22 cellular contexts compared by ENCODE assay signal in the genomic region with DNA sequence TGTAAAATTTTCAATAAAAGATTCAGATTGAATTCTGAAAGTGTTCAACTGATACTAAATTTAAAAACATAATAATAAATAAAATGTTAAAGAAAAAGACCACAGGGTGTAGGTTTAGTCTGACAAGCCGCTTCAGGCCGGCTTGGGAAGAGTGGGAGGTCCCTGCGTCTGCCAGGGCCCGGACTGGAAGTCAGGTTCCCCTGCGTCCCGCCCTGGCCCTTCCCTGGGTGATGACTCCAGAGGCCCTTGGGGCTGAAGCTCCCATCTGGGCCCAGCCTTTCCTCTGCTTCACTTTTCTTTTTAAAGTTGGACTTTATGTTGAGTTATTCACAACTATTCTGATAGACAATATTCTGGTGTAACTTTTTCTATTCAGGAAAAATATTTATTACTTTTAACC.
"Had no signal": no experiment of that assay in that cellular context is flagged by ENCODE, and none has a peak within 500 bp of the region (broad histone marks: within the 10 kb centered on the region; RNA-seq: fewer than 3 reads in every experiment).

No MANE protein-coding gene starts in this region.

- H3K4me3 ChIP-seq: dorsolateral prefrontal cortex, left lung, lung, prostate gland, right lobe of liver, spleen, transverse colon had no signal

- DNase-seq: cortex of kidney; dorsolateral prefrontal cortex; effector CD8-positive, alpha-beta T cell; immature natural killer cell; left lung; mesendoderm; naive B cell; occipital lobe; right lobe of liver; spleen; stimulated activated CD4-positive, alpha-beta T cell treated with anti-CD3 and anti-CD28 coated beads, Interleukin-15, amount 100 ng/mL, for 24 hours; stimulated activated CD4-positive, alpha-beta T cell treated with anti-CD3 and anti-CD28 coated beads, Interleukin-1b, Interleukin-23, amount 100 ng/mL, for 48 hours; stimulated activated CD4-positive, alpha-beta T cell treated with anti-CD3 and anti-CD28 coated beads, Interleukin-4, amount 100 ng/mL, for 24 hours; substantia nigra; transverse colon had no signal

- H3K27me3 ChIP-seq: right lobe of liver, transverse colon had no signal

- H3K4me3 Mint-ChIP-seq: immature natural killer cell; naive B cell; nephron; stimulated activated memory B cell treated with anti-CD40 and anti-IgM and Interleukin-4, amounts not matched to agents 10 μg/mL and 1 μg/mL and 100 μg/mL, for 72 hours; stimulated activated naive CD8-positive, alpha-beta T cell treated with anti-CD3 and anti-CD28 coated beads, Interleukin-15, Interleukin-2, amounts not matched to agents 100 ng/mL and 50 ng/mL, for 24 hours had no signal

- H3K36me3 ChIP-seq: left lung, prostate gland, right lobe of liver, spleen, thoracic aorta, transverse colon had no signal

- H3K27ac ChIP-seq: dorsolateral prefrontal cortex, left lung, parathyroid adenoma, right lobe of liver, spleen, transverse colon had no signal

- H3K27ac Mint-ChIP-seq: immature natural killer cell; naive B cell; stimulated activated memory B cell treated with anti-CD40 and anti-IgM and Interleukin-4, amounts not matched to agents 10 μg/mL and 1 μg/mL and 100 μg/mL, for 72 hours; stimulated activated naive CD8-positive, alpha-beta T cell treated with anti-CD3 and anti-CD28 coated beads, Interleukin-15, Interleukin-2, amounts not matched to agents 100 ng/mL and 50 ng/mL, for 24 hours had no signal

- ATAC-seq: right lobe of liver; stimulated activated memory B cell treated with anti-CD40 and anti-IgM and Interleukin-4, amounts not matched to agents 10 μg/mL and 1 μg/mL and 100 μg/mL, for 72 hours had no signal

- H3K27me3 Mint-ChIP-seq: stimulated activated naive CD8-positive, alpha-beta T cell treated with anti-CD3 and anti-CD28 coated beads, Interleukin-15, Interleukin-2, amounts not matched to agents 100 ng/mL and 50 ng/mL, for 24 hours had no signal

- H3K4me1 ChIP-seq: left lung, parathyroid adenoma, prostate gland, right lobe of liver, spleen, transverse colon had no signal

- H3K36me3 Mint-ChIP-seq: immature natural killer cell; naive B cell; stimulated activated memory B cell treated with anti-CD40 and anti-IgM and Interleukin-4, amounts not matched to agents 10 μg/mL and 1 μg/mL and 100 μg/mL, for 72 hours had no signal

- H3K9me3 Mint-ChIP-seq: immature natural killer cell; naive B cell; nephron; stimulated activated memory B cell treated with anti-CD40 and anti-IgM and Interleukin-4, amounts not matched to agents 10 μg/mL and 1 μg/mL and 100 μg/mL, for 72 hours; stimulated activated naive CD8-positive, alpha-beta T cell treated with anti-CD3 and anti-CD28 coated beads, Interleukin-15, Interleukin-2, amounts not matched to agents 100 ng/mL and 50 ng/mL, for 24 hours had no signal

- H3K4me1 Mint-ChIP-seq: stimulated activated memory B cell treated with anti-CD40 and anti-IgM and Interleukin-4, amounts not matched to agents 10 μg/mL and 1 μg/mL and 100 μg/mL, for 72 hours had no signal

- H3K9me3 ChIP-seq: left lung, prostate gland, right lobe of liver, spleen, thoracic aorta, transverse colon had no signal
